ENCODE assay signal across 8 cellular contexts in the genomic region with DNA sequence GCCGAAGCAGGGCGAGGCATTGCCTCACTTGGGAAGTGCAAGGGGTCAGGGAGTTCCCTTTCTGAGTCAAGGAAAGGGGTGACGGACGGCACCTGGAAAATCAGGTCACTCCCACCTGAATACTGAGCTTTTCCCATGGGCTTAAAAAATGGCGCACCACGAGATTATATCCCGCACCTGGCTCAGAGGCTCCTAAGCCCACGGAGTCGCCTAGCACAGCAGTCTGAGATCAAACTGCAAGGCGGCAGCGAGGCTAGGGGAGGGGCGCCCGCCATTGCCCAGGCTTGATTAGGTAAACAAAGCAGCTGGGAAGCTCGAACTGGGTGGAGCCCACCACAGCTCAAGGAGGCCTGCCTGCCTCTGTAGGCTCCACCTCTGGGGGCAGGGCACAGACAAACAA.
DNase-seq lines count a peak whose midpoint lies in the region; ATAC-seq, FAIRE-seq and TF ChIP-seq lines count a peak whose summit lies in the region.
"Not testable (repeated sequence)": the region's sequence is repeated elsewhere in the genome, so short reads cannot be mapped to it uniquely, and the experiment has no call there.

No MANE protein-coding gene starts in this region.

- H2AK5ac ChIP-seq in mesendoderm (ENCODE audit: low read length): not testable (repeated sequence)

- H3K36me3 Mint-ChIP-seq in GM23338 (ENCODE audit: low read depth); astrocyte (ENCODE audit: low read depth, unreplicated experiment); type B pancreatic cell: not testable (repeated sequence)

- H2BK120ac ChIP-seq in mesendoderm (ENCODE audit: low read depth, low read length): not testable (repeated sequence)

- H3K4me2 ChIP-seq in GM23338: peak overlapping the region; percentile 79
- H3K4me2 ChIP-seq in astrocyte (ENCODE audit: low read length); mesendoderm (ENCODE audit: low read length): not testable (repeated sequence)

- not testable (repeated sequence) for H3K27me3 Mint-ChIP-seq in GM23338 (ENCODE audit: insufficient read depth, low read depth, poor library complexity); astrocyte (ENCODE audit: low read depth, unreplicated experiment); type B pancreatic cell

- WGBS in HUES64: 2% methylated on average over 13 of the region's 14 CpGs
- 3 to 6% methylated on average over 11 to 13 of the region's 14 CpGs for WGBS in ectodermal cell, 2 experiments
- no CpG with 5 or more reads among the region's 14 CpGs for WGBS in mesendoderm (ENCODE audit: extremely low coverage, insufficient coverage, low lambda C conversion rate)

- not testable (repeated sequence) for H3K4me1 ChIP-seq in GM23338 (ENCODE audit: insufficient read depth); HUES64 (ENCODE audit: insufficient read depth, low read length); astrocyte (ENCODE audit: insufficient read depth, low read length); ectodermal cell (ENCODE audit: control insufficient read depth, insufficient read depth, low read length); iPS-15b (ENCODE audit: control insufficient read depth, insufficient read depth, low read length); mesendoderm (ENCODE audit: control insufficient read depth, low read depth, low read length)

- H3K4me3 ChIP-seq in GM23338 (peak overlapping the region; percentile 64), HUES64 (ENCODE audit: low read length) (peak overlapping the region; percentile 73), ectodermal cell (ENCODE audit: insufficient read depth, low read depth, low read length) (peak overlapping the region; percentile 25), fibroblast of villous mesenchyme (ENCODE audit: low read depth, low read length) (peak overlapping the region; percentile 32), iPS-15b (ENCODE audit: low read depth, low read length) (peak overlapping the region; percentile 58)
- H3K4me3 ChIP-seq in astrocyte (ENCODE audit: insufficient read depth, low read depth, low read length); mesendoderm (ENCODE audit: low read length): not testable (repeated sequence)

- H3K4ac ChIP-seq in mesendoderm (ENCODE audit: low read depth, low read length): not testable (repeated sequence)

- not testable (repeated sequence) for H3K79me1 ChIP-seq in mesendoderm (ENCODE audit: low read length)

- TF ChIP-seq CTCF in GM23338 (conservative IDR thresholded peaks at IDR 0.05; ENCODE audit: low read depth in 2 of 2); astrocyte (IDR thresholded peaks at IDR 0.05; ENCODE audit: insufficient read depth, low read depth, low read length); fibroblast of villous mesenchyme (IDR thresholded peaks at IDR 0.05; ENCODE audit: insufficient read depth, low read depth, low read length); type B pancreatic cell (conservative IDR thresholded peaks at IDR 0.05): not testable (repeated sequence)

- not testable (repeated sequence) for FAIRE-seq in astrocyte (lab: Jason Lieb, UNC)

- not testable (repeated sequence) for H3K18ac ChIP-seq in mesendoderm (ENCODE audit: low read length)

- not testable (repeated sequence) for H2BK5ac ChIP-seq in mesendoderm (ENCODE audit: low read length)

- ATAC-seq in GM23338: peak; percentile 65

- not testable (repeated sequence) for H3K9me3 ChIP-seq in HUES64 (ENCODE audit: insufficient read depth, low read depth, low read length); astrocyte (ENCODE audit: insufficient read depth, low read depth, low read length); ectodermal cell (ENCODE audit: control insufficient read depth, low read length); iPS-15b (ENCODE audit: control insufficient read depth, insufficient read depth, low read length)

- H4K20me1 ChIP-seq in GM23338 (replicated peaks; ENCODE audit: insufficient read depth); astrocyte (ENCODE audit: insufficient read depth, low read length): not testable (repeated sequence)

- H3K23ac ChIP-seq in mesendoderm (ENCODE audit: low read length): not testable (repeated sequence)

- H3K4me1 Mint-ChIP-seq in GM23338; type B pancreatic cell (ENCODE audit: unreplicated experiment): not testable (repeated sequence)
- H3K4me1 Mint-ChIP-seq in astrocyte (ENCODE audit: low read depth, unreplicated experiment): peaks cover 12% of the 10 kb centered on the region

- H3K27ac ChIP-seq in GM23338 (ENCODE audit: low read depth); HUES64 (ENCODE audit: low read depth, low read length); astrocyte (ENCODE audit: low read depth, low read length); ectodermal cell (ENCODE audit: insufficient read depth, low read depth, low read length, poor library complexity, severe bottlenecking); mesendoderm (ENCODE audit: low read depth, low read length): not testable (repeated sequence)

- not testable (repeated sequence) for H3F3A ChIP-seq in GM23338 (replicated peaks; ENCODE audit: low read depth)

- not testable (repeated sequence) for H4K8ac ChIP-seq in mesendoderm (ENCODE audit: low read depth, low read length)

- not testable (repeated sequence) for H3K36me3 ChIP-seq in GM23338 (ENCODE audit: insufficient read depth); HUES64 (ENCODE audit: insufficient read depth, low read length); astrocyte (ENCODE audit: insufficient read depth, low read length); ectodermal cell (ENCODE audit: control insufficient read depth, insufficient read depth, low read length); iPS-15b (ENCODE audit: control insufficient read depth, insufficient read depth, low read length); mesendoderm (ENCODE audit: control insufficient read depth, insufficient read depth, low read length)

- peak overlapping the region; percentile 83; the same call in 1 of the 2 replicates for H2AFZ ChIP-seq in GM23338
- H2AFZ ChIP-seq in astrocyte (ENCODE audit: low read depth, low read length): not testable (repeated sequence)

- peak; percentile 7 for DNase-seq in GM23338 (ENCODE audit: low spot score)
- not testable (repeated sequence) for DNase-seq in astrocyte (ENCODE audit: low read depth); fibroblast of villous mesenchyme (ENCODE audit: low read depth); mesendoderm; type B pancreatic cell (ENCODE audit: extremely low spot score, unreplicated experiment)

- H3K4me3 Mint-ChIP-seq in GM23338 (peak overlapping the region; percentile 92), astrocyte (ENCODE audit: unreplicated experiment) (peak overlapping the region; percentile 27), type B pancreatic cell (peak overlapping the region; percentile 36)

- not testable (repeated sequence) for H3K9me3 Mint-ChIP-seq in GM23338; astrocyte (ENCODE audit: unreplicated experiment); type B pancreatic cell

- not testable (repeated sequence) for H3K79me2 ChIP-seq in GM23338 (replicated peaks; ENCODE audit: insufficient read depth); astrocyte (ENCODE audit: insufficient read depth, low read length); mesendoderm (ENCODE audit: control insufficient read depth, insufficient read depth, low read length)

- peak overlapping the region; percentile 97 for H3K27ac Mint-ChIP-seq in GM23338
- not testable (repeated sequence) for H3K27ac Mint-ChIP-seq in astrocyte (ENCODE audit: unreplicated experiment); type B pancreatic cell

- peak overlapping the region; percentile 86 for H3K9ac ChIP-seq in HUES64 (ENCODE audit: low read depth, low read length)
- not testable (repeated sequence) for H3K9ac ChIP-seq in astrocyte (ENCODE audit: low read length); iPS-15b (ENCODE audit: low read depth, low read length); mesendoderm (ENCODE audit: low read length)

- not testable (repeated sequence) for H3K27me3 ChIP-seq in GM23338 (ENCODE audit: insufficient read depth); HUES64 (ENCODE audit: insufficient read depth, low read length); astrocyte (ENCODE audit: insufficient read depth, low read length); ectodermal cell (ENCODE audit: control insufficient read depth, insufficient read depth, low read length, poor library complexity, severe bottlenecking); iPS-15b (ENCODE audit: control insufficient read depth, insufficient read depth, low read length); mesendoderm (ENCODE audit: insufficient read depth, low read length, poor library complexity)

- H4K5ac ChIP-seq in mesendoderm (ENCODE audit: low read length): not testable (repeated sequence)

- H2BK15ac ChIP-seq in mesendoderm (replicated peaks; ENCODE audit: low read depth): not testable (repeated sequence)

- peak overlapping the region; percentile 34 for H3K56ac ChIP-seq in mesendoderm (ENCODE audit: low read length)

- not testable (repeated sequence) for H3K9me2 ChIP-seq in GM23338 (ENCODE audit: insufficient read depth)

Comparison
In these comparisons a context has a peak if more than half of its experiments do, and no peak if none do; other contexts are left out.
1. H3K4me3 Mint-ChIP-seq: peak in every context shown above with its lines; median percentile 92 in GM23338; 36 in type B pancreatic cell; 27 in astrocyte.